In genomic region chr19:44891016-44891882, GRCh38 we compare ENCODE assay signal across 8 cellular contexts. TPM values are rescaled to one million over a fixed set of nuclear protein-coding genes. Genes with fewer than 3 reads are reported as not detected.
A peak's percentile ranks its signal among the peaks of the same experiment; 100 is the strongest.
DNase-seq lines count a peak whose midpoint lies in the region; ATAC-seq and TF ChIP-seq lines count a peak whose summit lies in the region.

TOMM40 (plus strand) TSS chr19:44891254; CDS start chr19:44891416, 162 bp downstream.

- TF ChIP-seq CTCF in brain microvascular endothelial cell (IDR thresholded peaks at IDR 0.05; ENCODE audit: low read depth, low read length, missing control alignments) (no peak), kidney epithelial cell (IDR thresholded peaks at IDR 0.05; ENCODE audit: insufficient read depth, low read length, poor library complexity, severe bottlenecking) (no peak)

- H4K20me1 ChIP-seq in BLaER1 = peaks cover 45% of the 10 kb centered on the region

- H3K27me3 ChIP-seq in BLaER1 (no peaks in the 10 kb centered on the region), HUES64 (ENCODE audit: insufficient read depth, low read length) (no peaks in the 10 kb centered on the region), brain microvascular endothelial cell (replicated peaks) (no peaks in the 10 kb centered on the region), kidney epithelial cell (ENCODE audit: control insufficient read depth, insufficient read depth, low read length) (no peaks in the 10 kb centered on the region)

- H3K36me3 ChIP-seq in BLaER1 = peaks cover 71% of the 10 kb centered on the region
- peaks cover 60% of the 10 kb centered on the region for H3K36me3 ChIP-seq in HUES64 (ENCODE audit: insufficient read depth, low read length)
- peaks cover 49% of the 10 kb centered on the region for H3K36me3 ChIP-seq in brain microvascular endothelial cell (replicated peaks)
- peaks cover 6% of the 10 kb centered on the region for H3K36me3 ChIP-seq in kidney epithelial cell (ENCODE audit: control insufficient read depth, insufficient read depth, low read length)

- H3K9ac ChIP-seq in BLaER1 (peak within 1 kb of the TSS; percentile 95), HUES64 (ENCODE audit: low read depth, low read length) (peak within 1 kb of the TSS; percentile 95)

- in situ Hi-C loops in brain microvascular endothelial cell (cut with HindIII; ENCODE audit: low pct_ligation_motif_present, low sequenced_read_pairs) = loop anchor here (10.0 kb wide), 1 partner anchor 64 kb away; the partner anchor contains the start of gene CLPTM1

- H3K27ac ChIP-seq in BLaER1 (peak within 1 kb of the TSS; percentile 95), HUES64 (ENCODE audit: low read depth, low read length) (peak within 1 kb of the TSS; percentile 92), brain microvascular endothelial cell (peak within 1 kb of the TSS; percentile 72)

- peaks cover 23% of the 10 kb centered on the region for H3K4me1 ChIP-seq in BLaER1
- H3K4me1 ChIP-seq in HUES64 (ENCODE audit: insufficient read depth, low read length) = peaks cover 6% of the 10 kb centered on the region; the same call in 1 of the 2 replicates

- peak; percentile 68 for ATAC-seq in GM19035 (IDR thresholded peaks at IDR 0.05; ENCODE audit: unreplicated experiment)

- DNase-seq in SIG-M5 treated with dmso at 0.1 percent for 504 hours (lab: John Stamatoyannopoulos, UW; ENCODE audit: unreplicated experiment) = peak; percentile 100
- peak; percentile 100 for DNase-seq in brain microvascular endothelial cell
- peak; percentile 98 for DNase-seq in kidney epithelial cell (ENCODE audit: low read depth)
- DNase-seq in stimulated activated CD4-positive, alpha-beta T cell treated with anti-CD3 and anti-CD28 coated beads, Interleukin-4, amount 100 ng/mL, for 24 hours = peak; percentile 26
- no peak for DNase-seq in effector CD4-positive, alpha-beta T cell

- H3K4me2 ChIP-seq in BLaER1 = peak within 1 kb of the TSS; percentile 93

- H3K4me3 ChIP-seq in BLaER1 (peak within 1 kb of the TSS; percentile 96), HUES64 (ENCODE audit: low read length) (peak within 1 kb of the TSS; percentile 93), brain microvascular endothelial cell (ENCODE audit: low read depth, low read length) (peak within 1 kb of the TSS; percentile 82), kidney epithelial cell (ENCODE audit: low read depth, low read length) (peak within 1 kb of the TSS; percentile 90)

- H3K9me3 ChIP-seq in BLaER1 = no peaks in the 10 kb centered on the region
- H3K9me3 ChIP-seq in HUES64 (ENCODE audit: insufficient read depth, low read depth, low read length) = no peaks in the 10 kb centered on the region

- under 1% methylated on average over 81 of the region's 81 CpGs for WGBS in HUES64

RNA-seq across cellular contexts. Expression of gene TOMM40, which starts in this region (rescaled TPM):
- polyA plus RNA-seq in HUES64 (2013, experiment 1 of 2) = 123 TPM
- 106 TPM for polyA plus RNA-seq in HUES64 (2013, experiment 2 of 2)
- total RNA-seq in kidney epithelial cell = 65.3 and 73.7 TPM in 2 replicates
